In genomic region chr17:28718317-28718672, GRCh38 we compare ENCODE assay signal across 1 cellular context.
TF ChIP-seq lines count a peak whose summit lies in the region.

No MANE protein-coding gene starts in this region.

TF ChIP-seq in WTC11, 78 proteins besides CTCF, POLR2A, EP300 and RAD21 (continued from another document):
- TF ChIP-seq MYBL2 (CRISPR knock-in tag; IDR thresholded peaks at IDR 0.05) (no peak), MLX (CRISPR knock-in tag; IDR thresholded peaks at IDR 0.05) (no peak), SOX15 (CRISPR knock-in tag; IDR thresholded peaks at IDR 0.05) (no peak), FOXP1 (CRISPR knock-in tag; IDR thresholded peaks at IDR 0.05; ENCODE audit: borderline replicate concordance) (no peak), E2F1 (CRISPR knock-in tag; IDR thresholded peaks at IDR 0.05) (no peak), KAT7 (CRISPR knock-in tag; IDR thresholded peaks at IDR 0.05; ENCODE audit: borderline replicate concordance) (no peak), IRF1 (CRISPR knock-in tag; IDR thresholded peaks at IDR 0.05) (no peak)
